Comparison of ENCODE assay signal across 8 cellular contexts in genomic region chrX:10636337-10636736, GRCh38. TPM values are rescaled to one million over a fixed set of nuclear protein-coding genes. Genes with fewer than 3 reads are reported as not detected.
DNase-seq lines count a peak whose midpoint lies in the region; ATAC-seq and TF ChIP-seq lines count a peak whose summit lies in the region.

No MANE protein-coding gene starts in this region.

- peaks cover 6% of the 10 kb centered on the region for H3K36me3 Mint-ChIP-seq in MCF 10A (ENCODE audit: insufficient read depth, unreplicated experiment)
- H3K36me3 Mint-ChIP-seq in stimulated activated naive B cell treated with anti-CD40 and anti-IgM and Interleukin-4, amounts not matched to agents 10 μg/mL and 1 μg/mL and 100 μg/mL, for 72 hours = peaks cover 0 to 2% of the 10 kb centered on the region in 2 donors

- CTCF ChIA-PET in MCF 10A (lab: Yijun Ruan, JAX) = interaction anchor here (0.5 to 5.1 kb wide), 23 partner anchors 16 to 507 kb away, joined by 3 to 82 read pairs (median 3); partner anchors contain the start of gene MID1

- ATAC-seq in lower lobe of right lung (peak; percentile 48 to 71), esophagus mucosa (no peak), HG03095 (IDR thresholded peaks at IDR 0.05; ENCODE audit: unreplicated experiment) (no peak), HG02610 (IDR thresholded peaks at IDR 0.05; ENCODE audit: unreplicated experiment) (no peak)
- ATAC-seq in stimulated activated naive B cell treated with anti-CD40 and anti-IgM and Interleukin-4, amounts not matched to agents 10 μg/mL and 1 μg/mL and 100 μg/mL, for 72 hours (replicated peaks) = no peak

- no peaks in the 10 kb centered on the region for H3K4me1 ChIP-seq in lower lobe of right lung

- peaks cover 33% of the 10 kb centered on the region for H3K4me1 Mint-ChIP-seq in MCF 10A (ENCODE audit: insufficient read depth, unreplicated experiment)
- H3K4me1 Mint-ChIP-seq in stimulated activated naive B cell treated with anti-CD40 and anti-IgM and Interleukin-4, amounts not matched to agents 10 μg/mL and 1 μg/mL and 100 μg/mL, for 72 hours = no peaks in the 10 kb centered on the region

- intact Hi-C loops in MCF 10A (cut with micrococcal nuclease) (loop anchor here (1.0 to 2.0 kb wide), 5 partner anchors 20 to 464 kb away; no protein-coding TSS in a partner anchor), lower lobe of right lung (cut with DNase I) (no loop called here)

- no peaks in the 10 kb centered on the region for H3K27me3 ChIP-seq in lower lobe of right lung (ENCODE audit: low read depth)

- no TSS peak for BruUV-seq in MCF 10A (replicated peaks; lab: Mats Ljungman, UMichigan)

- no peak overlapping the region for H3K27ac ChIP-seq in lower lobe of right lung

- H3K4me3 Mint-ChIP-seq in MCF 10A (ENCODE audit: unreplicated experiment) = peak overlapping the region; percentile 52
- no peak overlapping the region for H3K4me3 Mint-ChIP-seq in stimulated activated naive B cell treated with anti-CD40 and anti-IgM and Interleukin-4, amounts not matched to agents 10 μg/mL and 1 μg/mL and 100 μg/mL, for 72 hours

- H3K27ac Mint-ChIP-seq in MCF 10A (ENCODE audit: low read depth, unreplicated experiment) = no peak overlapping the region
- no peak overlapping the region for H3K27ac Mint-ChIP-seq in stimulated activated naive B cell treated with anti-CD40 and anti-IgM and Interleukin-4, amounts not matched to agents 10 μg/mL and 1 μg/mL and 100 μg/mL, for 72 hours

- no peaks in the 10 kb centered on the region for H3K36me3 ChIP-seq in lower lobe of right lung

- TF ChIP-seq CTCF in MCF 10A (IDR thresholded peaks at IDR 0.05; ENCODE audit: unreplicated experiment) = peak; percentile 79
- peak; percentile 49 for TF ChIP-seq CTCF in lower lobe of right lung (IDR thresholded peaks at IDR 0.05)

- DNase-seq in COLO829 (ENCODE audit: low spot score) = peak; percentile 72
- peak; percentile 1 for DNase-seq in NAMALWA (ENCODE audit: low spot score)
- DNase-seq in MCF 10A (ENCODE audit: unreplicated experiment) = peak; percentile 72
- DNase-seq in lower lobe of right lung = no peak
- DNase-seq in stimulated activated naive B cell treated with anti-CD40 and anti-IgM and Interleukin-4, amounts not matched to agents 10 μg/mL and 1 μg/mL and 100 μg/mL, for 72 hours = no peak

- POLR2A ChIA-PET in MCF 10A (lab: Yijun Ruan, JAX) = interaction anchor here (0.5 to 1.5 kb wide), 7 partner anchors 13 to 868 kb away, joined by 3 to 18 read pairs (median 3); partner anchors contain the start of genes CLCN4 and MID1

- no peaks in the 10 kb centered on the region for H3K9me3 Mint-ChIP-seq in MCF 10A (ENCODE audit: unreplicated experiment)
- no peaks in the 10 kb centered on the region for H3K9me3 Mint-ChIP-seq in stimulated activated naive B cell treated with anti-CD40 and anti-IgM and Interleukin-4, amounts not matched to agents 10 μg/mL and 1 μg/mL and 100 μg/mL, for 72 hours

- H3K9me3 ChIP-seq in lower lobe of right lung = no peaks in the 10 kb centered on the region

- no peak overlapping the region for H3K4me3 ChIP-seq in lower lobe of right lung

- peaks cover 20% of the 10 kb centered on the region for H3K27me3 Mint-ChIP-seq in MCF 10A (ENCODE audit: insufficient read depth, unreplicated experiment)
- peaks cover 4 to 8% of the 10 kb centered on the region in 2 donors for H3K27me3 Mint-ChIP-seq in stimulated activated naive B cell treated with anti-CD40 and anti-IgM and Interleukin-4, amounts not matched to agents 10 μg/mL and 1 μg/mL and 100 μg/mL, for 72 hours

RNA-seq across cellular contexts. Expression of gene MID1, which starts 16.0 kb away (rescaled TPM):
- total RNA-seq in MCF 10A (2022) (9.7 and 10.0 TPM in 2 replicates), lower lobe of right lung (24.9 TPM), esophagus mucosa (18.3 TPM)

Comparison
In these comparisons a context has a peak if more than half of its experiments do, and no peak if none do; other contexts are left out.
1. DNase-seq: peak in COLO829 (single experiment), NAMALWA (single experiment) and MCF 10A (single experiment); none in lower lobe of right lung (single experiment) and stimulated activated naive B cell treated with anti-CD40 and anti-IgM and Interleukin-4, amounts not matched to agents 10 μg/mL and 1 μg/mL and 100 μg/mL, for 72 hours (single experiment).
2. ATAC-seq: peak in lower lobe of right lung (2 of 2); none in esophagus mucosa (single experiment), stimulated activated naive B cell treated with anti-CD40 and anti-IgM and Interleukin-4, amounts not matched to agents 10 μg/mL and 1 μg/mL and 100 μg/mL, for 72 hours (0 of 2), HG03095 (single experiment) and HG02610 (single experiment).